Comparison of ENCODE assay signal across 8 cellular contexts in genomic region chr1:6486433-6487011, GRCh38. TPM values are rescaled to one million over a fixed set of nuclear protein-coding genes. Genes with fewer than 3 reads are reported as not detected.
DNase-seq lines count a peak whose midpoint lies in the region; ATAC-seq and TF ChIP-seq lines count a peak whose summit lies in the region.

No MANE protein-coding gene starts in this region.

- ATAC-seq in HG02981 (IDR thresholded peaks at IDR 0.05; ENCODE audit: unreplicated experiment) (peak; percentile 53), HG03378 (IDR thresholded peaks at IDR 0.05; ENCODE audit: unreplicated experiment) (no peak)

- H3K4me3 ChIP-seq in lower leg skin (ENCODE audit: low read depth, poor library complexity, severe bottlenecking), result no peak overlapping the region

- TF ChIP-seq POLR2A in lower leg skin (IDR thresholded peaks at IDR 0.05), result no peak

- intact Hi-C loops in lower leg skin (cut with DNase I; ENCODE audit: low total_unique reads), result no loop called here

- WGBS in lower leg skin, 2 donors, result 1 to 2% methylated on average over 7 to 15 of the region's 15 CpGs

- DNase-seq in DMS114 treated with DMSO at 0.1 percent for 48 hours (lab: John Stamatoyannopoulos, UW; ENCODE audit: unreplicated experiment) (peak; percentile 58), NCI-H748 treated with DMSO at 0.1 percent for 48 hours (lab: John Stamatoyannopoulos, UW) (peak; percentile 53), ecto neural progenitor cell (ENCODE audit: low spot score) (peak; percentile 94), lower leg skin (ENCODE audit: low spot score in 2 of 2) (peak; percentile 73 to 97)
- peak; percentile 93 to 94 for DNase-seq in activated CD4-positive, alpha-beta T cell treated with anti-CD3 and anti-CD28 coated beads, Interleukin-2, amount 50 U/mL, for 48 hours
- DNase-seq in stimulated activated CD4-positive, alpha-beta T cell treated with anti-CD3 and anti-CD28 coated beads, TNF-alpha, amount 100 ng/mL, for 4 hours (ENCODE audit: low read depth in 3 of 3), result peak; percentile 76 to 84 (median 80)

- peak in 1 of 3 donors; percentile 62 for TF ChIP-seq CTCF in lower leg skin (IDR thresholded peaks at IDR 0.05)

RNA-seq across cellular contexts. Expression of gene PLEKHG5, which starts 4.9 kb away (rescaled TPM):
- 100 to 1,000 TPM in 2 of 4 donors, 10 to 100 TPM in 2; 72.5 to 170 (median 99.8) TPM for total RNA-seq in lower leg skin

RNA-seq across cellular contexts. Expression of gene TNFRSF25, which starts 20.5 kb away (rescaled TPM):
- 100 to 1,000 TPM in 1 of 4 donors, 10 to 100 TPM in 3; 53.7 to 168 (median 75.7) TPM for total RNA-seq in lower leg skin
